ENCODE assay signal across 1 cellular context in genomic region chr19:45147835-45148676, GRCh38.
TF ChIP-seq lines count a peak whose summit lies in the region.

No MANE protein-coding gene starts in this region.

TF ChIP-seq in WTC11, 78 proteins besides CTCF, POLR2A, EP300 and RAD21 (continued from another document):
- TF ChIP-seq, protein P1, sequence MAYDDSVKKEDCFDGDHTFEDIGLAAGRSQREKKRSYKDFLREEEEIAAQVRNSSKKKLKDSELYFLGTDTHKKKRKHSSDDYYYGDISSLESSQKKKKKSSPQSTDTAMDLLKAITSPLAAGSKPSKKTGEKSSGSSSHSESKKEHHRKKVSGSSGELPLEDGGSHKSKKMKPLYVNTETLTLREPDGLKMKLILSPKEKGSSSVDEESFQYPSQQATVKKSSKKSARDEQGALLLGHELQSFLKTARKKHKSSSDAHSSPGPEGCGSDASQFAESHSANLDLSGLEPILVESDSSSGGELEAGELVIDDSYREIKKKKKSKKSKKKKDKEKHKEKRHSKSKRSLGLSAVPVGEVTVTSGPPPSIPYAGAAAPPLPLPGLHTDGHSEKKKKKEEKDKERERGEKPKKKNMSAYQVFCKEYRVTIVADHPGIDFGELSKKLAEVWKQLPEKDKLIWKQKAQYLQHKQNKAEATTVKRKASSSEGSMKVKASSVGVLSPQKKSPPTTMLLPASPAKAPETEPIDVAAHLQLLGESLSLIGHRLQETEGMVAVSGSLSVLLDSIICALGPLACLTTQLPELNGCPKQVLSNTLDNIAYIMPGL (CRISPR knock-in tag; IDR thresholded peaks at IDR 0.05): no peak
- no peak for TF ChIP-seq FOXP4 (CRISPR knock-in tag; IDR thresholded peaks at IDR 0.05)
- no peak for TF ChIP-seq SP1 (CRISPR knock-in tag; conservative IDR thresholded peaks at IDR 0.05)
